ENCODE assay signal across 8 cellular contexts in the genomic region with DNA sequence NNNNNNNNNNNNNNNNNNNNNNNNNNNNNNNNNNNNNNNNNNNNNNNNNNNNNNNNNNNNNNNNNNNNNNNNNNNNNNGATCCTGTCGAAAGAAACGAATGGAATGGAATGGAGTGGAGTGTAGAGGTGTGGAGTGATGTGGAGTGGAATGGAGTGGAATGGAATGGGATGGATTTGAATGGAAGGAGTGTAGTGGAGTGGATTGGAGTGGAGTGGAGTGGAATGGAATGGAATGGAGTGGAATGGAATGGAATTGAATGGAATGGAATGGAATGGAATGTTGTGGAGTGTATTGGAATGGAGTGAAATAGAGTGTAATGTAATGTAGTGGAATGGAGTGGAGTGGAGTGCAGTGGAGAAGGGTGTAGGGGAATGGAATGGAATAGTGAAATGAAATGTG.
A peak's percentile ranks its signal among the peaks of the same experiment; 100 is the strongest.
DNase-seq lines count a peak whose midpoint lies in the region; ATAC-seq and TF ChIP-seq lines count a peak whose summit lies in the region.
"Not testable (repeated sequence)": the region's sequence is repeated elsewhere in the genome, so short reads cannot be mapped to it uniquely, and the experiment has no call there.

No MANE protein-coding gene starts in this region.

- not testable (repeated sequence) for H3K27ac ChIP-seq in gastroesophageal sphincter; subcutaneous abdominal adipose tissue (ENCODE audit: low read depth, low read length)

- WGBS in gastroesophageal sphincter (ENCODE audit: low coverage in 1 of 2), 2 donors: 33 to 43% methylated on average over 1 to 2 of the region's 2 CpGs

- not testable (repeated sequence) for H3K27me3 Mint-ChIP-seq in T-helper 17 cell

- H3K27me3 ChIP-seq in gastroesophageal sphincter; subcutaneous abdominal adipose tissue (ENCODE audit: control insufficient read depth in 5 of 5, insufficient read depth in 4 of 5, low read length in 5 of 5): not testable (repeated sequence)

- TF ChIP-seq CTCF in gastroesophageal sphincter (IDR thresholded peaks at IDR 0.05): not testable (repeated sequence)

- not testable (repeated sequence) for H3K36me3 Mint-ChIP-seq in T-helper 17 cell (ENCODE audit: low read depth)

- H3K9me3 ChIP-seq in T-helper 17 cell (ENCODE audit: control insufficient read depth, low read length, poor library complexity, severe bottlenecking): peaks cover 14% of the 10 kb centered on the region
- H3K9me3 ChIP-seq in gastroesophageal sphincter: peaks cover 0 to 25% (median 4%) of the 10 kb centered on the region in 3 donors
- peaks cover 5 to 23% (median 20%) of the 10 kb centered on the region in 5 donors for H3K9me3 ChIP-seq in subcutaneous abdominal adipose tissue (ENCODE audit: control insufficient read depth in 5 of 5, low read length in 5 of 5)

- ATAC-seq in GM18498 (IDR thresholded peaks at IDR 0.05; ENCODE audit: unreplicated experiment) (peak; percentile 20), GM19468 (IDR thresholded peaks at IDR 0.05; ENCODE audit: extremely low read depth, unreplicated experiment) (peak; percentile 7), HG02678 (IDR thresholded peaks at IDR 0.05; ENCODE audit: unreplicated experiment) (peak; percentile 22), HG03175 (IDR thresholded peaks at IDR 0.05; ENCODE audit: unreplicated experiment) (peak; percentile 19), T-helper 17 cell (peak; percentile 11), gastroesophageal sphincter (peak; percentile 48)

- not testable (repeated sequence) for H3K4me1 Mint-ChIP-seq in T-helper 17 cell

- DNase-seq in T-helper 17 cell: not testable (repeated sequence)
- DNase-seq in mesenteric fat pad (ENCODE audit: low spot score): peak; percentile 0

- H3K27ac Mint-ChIP-seq in T-helper 17 cell: not testable (repeated sequence)

- not testable (repeated sequence) for H3K36me3 ChIP-seq in gastroesophageal sphincter; subcutaneous abdominal adipose tissue (ENCODE audit: control insufficient read depth in 5 of 5, insufficient read depth in 5 of 5, low read length in 5 of 5)

- H3K4me3 Mint-ChIP-seq in T-helper 17 cell: not testable (repeated sequence)

- not testable (repeated sequence) for TF ChIP-seq POLR2A in gastroesophageal sphincter (IDR thresholded peaks at IDR 0.05)

- not testable (repeated sequence) for H3K4me3 ChIP-seq in gastroesophageal sphincter
- peak overlapping the region in 3 of 5 donors; percentile 3 to 38 (median 22) for H3K4me3 ChIP-seq in subcutaneous abdominal adipose tissue (ENCODE audit: low read depth in 1 of 5, low read length in 5 of 5)

- H3K9ac ChIP-seq in subcutaneous abdominal adipose tissue (ENCODE audit: low read length in 5 of 5): not testable (repeated sequence)

- H3K4me1 ChIP-seq in gastroesophageal sphincter; subcutaneous abdominal adipose tissue (ENCODE audit: control insufficient read depth in 5 of 5, insufficient read depth in 5 of 5, low read length in 5 of 5): not testable (repeated sequence)

- not testable (repeated sequence) for TF ChIP-seq EP300 in gastroesophageal sphincter (IDR thresholded peaks at IDR 0.05)
